ENCODE assay signal across 18 cellular contexts in the genomic region with DNA sequence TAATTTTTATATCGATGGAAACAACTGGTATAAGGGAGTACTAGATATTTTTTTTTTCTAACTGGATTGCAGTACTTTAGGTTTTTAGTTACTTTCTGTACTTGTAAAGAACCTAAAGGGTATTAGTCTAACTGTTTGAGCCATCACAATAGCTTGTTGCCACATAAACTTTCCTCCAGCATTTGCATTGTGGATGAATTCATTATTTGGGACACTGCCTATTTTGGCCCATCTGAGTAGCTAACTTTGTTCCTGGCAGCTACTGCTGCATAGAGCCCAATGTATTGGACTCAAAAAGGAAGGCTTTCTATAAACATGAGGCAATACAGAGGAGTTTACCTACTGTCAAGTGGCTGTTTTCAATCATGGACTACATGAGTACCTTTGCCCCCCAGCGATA. TPM values are rescaled to one million over a fixed set of nuclear protein-coding genes. Genes with fewer than 3 reads are reported as not detected.
A peak's percentile ranks its signal among the peaks of the same experiment; 100 is the strongest.
DNase-seq lines count a peak whose midpoint lies in the region; ATAC-seq and TF ChIP-seq lines count a peak whose summit lies in the region.
"Had no signal": no experiment of that assay in that cellular context is flagged by ENCODE, and none has a peak within 500 bp of the region (broad histone marks: within the 10 kb centered on the region; RNA-seq: fewer than 3 reads in every experiment).

No MANE protein-coding gene starts in this region.

- H3K9me3 Mint-ChIP-seq in brain (peaks cover 0 to 4% (median 1%) of the 10 kb centered on the region in 5 experiments), mesothelial cell of epicardium (peaks cover 9% of the 10 kb centered on the region)
- peaks cover 7% of the 10 kb centered on the region for H3K9me3 Mint-ChIP-seq in CD8-positive, alpha-beta T cell
- H3K9me3 Mint-ChIP-seq in naive thymus-derived CD8-positive, alpha-beta T cell = peaks cover 0 to 22% (median 7%) of the 10 kb centered on the region in 9 donors

- WGBS in HUES64 = 100% methylated on average over 2 of the region's 2 CpGs

- intact Hi-C loops in A673 (cut with micrococcal nuclease; ENCODE audit: unreplicated experiment) = loop anchor here (5.0 to 10.0 kb wide), 2 partner anchors 56 to 103 kb away; no protein-coding TSS in a partner anchor
- intact Hi-C loops in CD8-positive, alpha-beta T cell (cut with DNase I, micrococcal nuclease) = no loop called here

- CTCF ChIA-PET in A673 (lab: Charles Lee) = interaction anchor here (0.7 kb wide), 1 partner anchor 25 kb away, joined by 3 read pairs; no protein-coding TSS in a partner anchor
- CTCF ChIA-PET in CD8-positive, alpha-beta T cell (lab: Charles Lee) = no interaction called here

- H3K4me1 Mint-ChIP-seq in brain (peaks cover 43% of the 10 kb centered on the region), mesothelial cell of epicardium (peaks cover 26% of the 10 kb centered on the region)
- H3K4me1 Mint-ChIP-seq in CD8-positive, alpha-beta T cell (ENCODE audit: low read depth) = no peaks in the 10 kb centered on the region
- H3K4me1 Mint-ChIP-seq in naive thymus-derived CD8-positive, alpha-beta T cell = peaks cover 0 to 2% (median under 1%) of the 10 kb centered on the region in 4 donors
- H3K4me1 Mint-ChIP-seq: natural killer cell had no signal

- H3K27me3 ChIP-seq in A673 (replicated peaks; ENCODE audit: insufficient read depth, low read depth, low read length, poor library complexity) = no peaks in the 10 kb centered on the region
- peaks cover 27% of the 10 kb centered on the region for H3K27me3 ChIP-seq in HUES64 (ENCODE audit: insufficient read depth, low read length)
- H3K27me3 ChIP-seq in CD8-positive, alpha-beta T cell (ENCODE audit: insufficient read depth, low read length) = no peaks in the 10 kb centered on the region

- H3K27me3 Mint-ChIP-seq in brain (peaks cover 17% of the 10 kb centered on the region), mesothelial cell of epicardium (ENCODE audit: low read depth) (peaks cover 23% of the 10 kb centered on the region)
- peaks cover 24% of the 10 kb centered on the region for H3K27me3 Mint-ChIP-seq in CD8-positive, alpha-beta T cell (ENCODE audit: low read depth)
- peaks cover 23 to 60% (median 37%) of the 10 kb centered on the region in 5 donors for H3K27me3 Mint-ChIP-seq in naive thymus-derived CD8-positive, alpha-beta T cell

- H3K4me3 Mint-ChIP-seq in brain (peak overlapping the region; percentile 92 to 99 (median 95)), mesothelial cell of epicardium (peak overlapping the region; percentile 85)
- no peak overlapping the region for H3K4me3 Mint-ChIP-seq in CD8-positive, alpha-beta T cell
- no peak overlapping the region for H3K4me3 Mint-ChIP-seq in naive thymus-derived CD8-positive, alpha-beta T cell
- H3K4me3 Mint-ChIP-seq: activated naive CD4-positive, alpha-beta T cell treated with anti-CD3 and anti-CD28 coated beads for 36 hours; natural killer cell had no signal

- no peak overlapping the region for H3K9ac ChIP-seq in HUES64 (ENCODE audit: low read depth, low read length)

- BruUV-seq in A673 (replicated peaks; lab: Mats Ljungman, UMichigan) = no TSS peak

- H3K36me3 Mint-ChIP-seq in brain = peaks cover 8% of the 10 kb centered on the region
- H3K36me3 Mint-ChIP-seq in mesothelial cell of epicardium = no peaks in the 10 kb centered on the region
- H3K36me3 Mint-ChIP-seq in CD8-positive, alpha-beta T cell = no peaks in the 10 kb centered on the region
- H3K36me3 Mint-ChIP-seq in naive thymus-derived CD8-positive, alpha-beta T cell = peaks cover 0 to 9% (median 5%) of the 10 kb centered on the region in 3 donors
- H3K36me3 Mint-ChIP-seq: natural killer cell had no signal

- DNase-seq in A673 (ENCODE audit: low spot score) = no peak
- DNase-seq in mesothelial cell of epicardium (ENCODE audit: low spot score in 2 of 2, unreplicated experiment in 2 of 2) = no peak
- no peak for DNase-seq in CD8-positive, alpha-beta T cell
- no peak for DNase-seq in activated CD4-positive, alpha-beta T cell treated with anti-CD3 and anti-CD28 coated beads for 1 hour
- no peak for DNase-seq in AG20443 (ENCODE audit: low spot score)
- no peak for DNase-seq in naive thymus-derived CD8-positive, alpha-beta T cell
- DNase-seq: activated CD4-positive, alpha-beta T cell treated with anti-CD3 and anti-CD28 coated beads for 48 hours; activated naive CD4-positive, alpha-beta T cell treated with anti-CD3 and anti-CD28 coated beads for 36 hours; colonic mucosa; mammary epithelial cell; natural killer cell; NCI-H1417 treated with DMSO at 0.1 percent for 48 hours; NCI-H446 treated with DMSO at 0.1 percent for 48 hours; stimulated activated naive CD4-positive, alpha-beta T cell treated with Interleukin-2 at 50 U/mL for 16 hours; transverse colon had no signal

- no peaks in the 10 kb centered on the region for H3K9me3 ChIP-seq in A673 (ENCODE audit: low read depth, low read length, poor library complexity, severe bottlenecking)
- no peaks in the 10 kb centered on the region for H3K9me3 ChIP-seq in HUES64 (ENCODE audit: insufficient read depth, low read depth, low read length)
- H3K9me3 ChIP-seq in CD8-positive, alpha-beta T cell (ENCODE audit: low read length) = no peaks in the 10 kb centered on the region
- H3K9me3 ChIP-seq: colonic mucosa, SJSA1, transverse colon had no signal

- POLR2A ChIA-PET in A673 (lab: Charles Lee; ENCODE audit: low non-redundant PET) = no interaction called here
- POLR2A ChIA-PET in CD8-positive, alpha-beta T cell (lab: Charles Lee) = no interaction called here
- POLR2A ChIA-PET in naive thymus-derived CD8-positive, alpha-beta T cell (lab: Charles Lee) = no interaction called here

- H3K27ac ChIP-seq in A673 (ENCODE audit: low read depth, low read length, poor library complexity, severe bottlenecking) (no peak overlapping the region), HUES64 (ENCODE audit: low read depth, low read length) (no peak overlapping the region)
- no peak overlapping the region for H3K27ac ChIP-seq in CD8-positive, alpha-beta T cell (ENCODE audit: low read depth, low read length)
- H3K27ac ChIP-seq: colonic mucosa, SJSA1, transverse colon had no signal

- H3K4me1 ChIP-seq in A673 (ENCODE audit: insufficient read depth, low read length, poor library complexity, severe bottlenecking) = peaks cover 12% of the 10 kb centered on the region
- H3K4me1 ChIP-seq in HUES64 (ENCODE audit: insufficient read depth, low read length) = peaks cover 13% of the 10 kb centered on the region
- no peaks in the 10 kb centered on the region for H3K4me1 ChIP-seq in CD8-positive, alpha-beta T cell (ENCODE audit: insufficient read depth, low read length)
- H3K4me1 ChIP-seq: colonic mucosa, SJSA1 had no signal

- ATAC-seq in CD8-positive, alpha-beta T cell = no peak
- ATAC-seq in naive thymus-derived CD8-positive, alpha-beta T cell = no peak
- ATAC-seq: natural killer cell had no signal

- TF ChIP-seq CTCF in A673 (conservative IDR thresholded peaks at IDR 0.05; ENCODE audit: low read depth, low read length) = no peak
- no peak for TF ChIP-seq CTCF in brain (conservative IDR thresholded peaks at IDR 0.05)
- TF ChIP-seq CTCF in mesothelial cell of epicardium (IDR thresholded peaks at IDR 0.05; ENCODE audit: unreplicated experiment) = no peak
- TF ChIP-seq CTCF in CD8-positive, alpha-beta T cell (IDR thresholded peaks at IDR 0.05) = no peak

- H3K4me3 ChIP-seq in A673 (ENCODE audit: low read depth, low read length, poor library complexity, severe bottlenecking) (peak overlapping the region; percentile 67), HUES64 (ENCODE audit: low read length) (peak overlapping the region; percentile 68; the same call in 1 of the 2 replicates)
- no peak overlapping the region for H3K4me3 ChIP-seq in CD8-positive, alpha-beta T cell (ENCODE audit: low read depth, low read length)
- H3K4me3 ChIP-seq: colonic mucosa, SJSA1, transverse colon had no signal

- H3K36me3 ChIP-seq in A673 (ENCODE audit: insufficient read depth, low read length, poor library complexity, severe bottlenecking) = no peaks in the 10 kb centered on the region
- H3K36me3 ChIP-seq in HUES64 (ENCODE audit: insufficient read depth, low read length) = no peaks in the 10 kb centered on the region
- H3K36me3 ChIP-seq in CD8-positive, alpha-beta T cell (ENCODE audit: insufficient read depth, low read length) = no peaks in the 10 kb centered on the region
- H3K36me3 ChIP-seq: colonic mucosa, SJSA1, transverse colon had no signal

- H3K27ac Mint-ChIP-seq in brain = peak overlapping the region; percentile 82 to 98 (median 97)
- no peak overlapping the region for H3K27ac Mint-ChIP-seq in mesothelial cell of epicardium
- H3K27ac Mint-ChIP-seq in CD8-positive, alpha-beta T cell = no peak overlapping the region
- no peak overlapping the region for H3K27ac Mint-ChIP-seq in naive thymus-derived CD8-positive, alpha-beta T cell
- H3K27ac Mint-ChIP-seq: activated naive CD4-positive, alpha-beta T cell treated with anti-CD3 and anti-CD28 coated beads for 36 hours; natural killer cell had no signal

RNA-seq across cellular contexts. Expression of a gene that starts 1.9 kb away (rescaled TPM):
- total RNA-seq in A673 (2021) (17.5 and 18.7 TPM in 2 replicates), mesothelial cell of epicardium (82.3 to 90.3 TPM (median 82.4 TPM) in 3 replicates)
- 4.7 TPM for polyA plus RNA-seq in HUES64 (2013, experiment 1 of 2)
- polyA plus RNA-seq in HUES64 (2013, experiment 2 of 2) = 7.4 TPM
- 3.8 TPM for polyA plus RNA-seq in brain (ENCODE audit: insufficient read depth, low read depth, low replicate concordance)
- total RNA-seq in CD8-positive, alpha-beta T cell = not detected
- not detected for total RNA-seq in naive thymus-derived CD8-positive, alpha-beta T cell
- polyA plus RNA-seq in naive thymus-derived CD8-positive, alpha-beta T cell = not detected
- total RNA-seq: activated naive CD4-positive, alpha-beta T cell treated with anti-CD3 and anti-CD28 coated beads for 36 hours; natural killer cell; SJSA1 had no signal
- polyA plus RNA-seq: mammary epithelial cell had no signal

Comparison
In these comparisons a context has a peak if more than half of its experiments do, and no peak if none do; other contexts are left out.
1. H3K27ac Mint-ChIP-seq: peak in brain (5 of 5); none in mesothelial cell of epicardium (single experiment), CD8-positive, alpha-beta T cell (single experiment) and naive thymus-derived CD8-positive, alpha-beta T cell (0 of 10).
2. H3K4me3 Mint-ChIP-seq: peak in brain (5 of 5) and mesothelial cell of epicardium (single experiment); none in CD8-positive, alpha-beta T cell (single experiment) and naive thymus-derived CD8-positive, alpha-beta T cell (0 of 10).
3. RNA of a gene that starts 1.9 kb away (total RNA-seq): 82.3 to 90.3 TPM in mesothelial cell of epicardium and 17.5 to 18.7 TPM in A673; not detected in naive thymus-derived CD8-positive, alpha-beta T cell and not detected in CD8-positive, alpha-beta T cell; every median in the first group is over 10 times any median in the second.